21 cellular contexts compared by ENCODE assay signal in the genomic region with DNA sequence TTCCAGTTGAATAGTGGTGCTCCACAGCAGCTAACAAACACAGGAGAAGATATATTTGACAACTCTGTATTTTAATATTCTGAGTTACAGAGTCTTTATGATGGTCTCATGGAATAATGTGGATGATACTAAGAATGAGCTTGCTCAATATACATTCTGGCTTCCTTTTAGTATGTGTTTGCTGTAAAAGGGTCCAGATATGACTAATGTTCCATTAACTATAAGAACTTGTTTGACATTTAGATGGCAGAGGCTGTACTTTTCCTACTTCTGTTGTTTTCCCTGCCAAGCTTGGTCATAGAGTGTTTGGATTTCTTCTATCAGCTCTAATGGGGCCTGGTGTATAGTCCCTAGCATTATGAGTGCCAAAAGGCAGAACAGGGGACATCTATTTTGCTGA.
"Had no signal": no experiment of that assay in that cellular context is flagged by ENCODE, and none has a peak within 500 bp of the region (broad histone marks: within the 10 kb centered on the region; RNA-seq: fewer than 3 reads in every experiment).

No MANE protein-coding gene starts in this region.

- H3K27ac Mint-ChIP-seq: activated naive CD8-positive, alpha-beta T cell; activated T-helper 1 cell treated with anti-CD3 and anti-CD28 coated beads, Interleukin-12 subunit alpha, Interleukin-12 subunit beta, Interleukin-2, Interleukin-4 antibody, amounts not matched to agents 30 ng/mL and 10 ng/mL and 1 ng/mL, durations not matched to agents 14 hours and 24 hours and 36 hours had no signal

- ATAC-seq: left lobe of liver, lower lobe of right lung had no signal

- H3K27me3 Mint-ChIP-seq: activated naive CD8-positive, alpha-beta T cell; naive B cell had no signal

- H3K4me3 ChIP-seq: coronary artery, esophagus muscularis mucosa, lower lobe of right lung, sigmoid colon, smooth muscle cell, thyroid gland had no signal

- H3K4me3 Mint-ChIP-seq: activated naive CD8-positive, alpha-beta T cell; activated T-helper 1 cell treated with anti-CD3 and anti-CD28 coated beads, Interleukin-12 subunit alpha, Interleukin-12 subunit beta, Interleukin-2, Interleukin-4 antibody, amounts not matched to agents 30 ng/mL and 10 ng/mL and 1 ng/mL, durations not matched to agents 14 hours and 24 hours and 36 hours; naive B cell; neural crest cell had no signal

- H3K9me3 Mint-ChIP-seq: activated T-helper 1 cell treated with anti-CD3 and anti-CD28 coated beads, Interleukin-12 subunit alpha, Interleukin-12 subunit beta, Interleukin-2, Interleukin-4 antibody, amounts not matched to agents 30 ng/mL and 10 ng/mL and 1 ng/mL, durations not matched to agents 14 hours and 24 hours and 36 hours; naive B cell; neural crest cell had no signal

- DNase-seq: activated CD4-positive, CD25-positive, alpha-beta regulatory T cell treated with anti-CD3 and anti-CD28 coated beads, Interleukin-2, amount 50 U/mL, for 72 hours; activated CD8-positive, alpha-beta memory T cell treated with anti-CD3 and anti-CD28 coated beads, Interleukin-2, amount 50 U/mL, for 48 hours; activated gamma-delta T cell treated with Interleukin-2 at 50 U/mL for 16 hours; amygdala; lower lobe of right lung; mesendoderm; naive B cell; posterior cingulate gyrus; sigmoid colon; stimulated activated CD4-positive, alpha-beta T cell treated with anti-CD3 and anti-CD28 coated beads, Interleukin-15, amount 100 ng/mL, for 24 hours; stimulated activated naive CD4-positive, alpha-beta T cell; substantia nigra; thyroid gland; WERI-Rb-1 had no signal
